18 cellular contexts compared by ENCODE assay signal in the genomic region with DNA sequence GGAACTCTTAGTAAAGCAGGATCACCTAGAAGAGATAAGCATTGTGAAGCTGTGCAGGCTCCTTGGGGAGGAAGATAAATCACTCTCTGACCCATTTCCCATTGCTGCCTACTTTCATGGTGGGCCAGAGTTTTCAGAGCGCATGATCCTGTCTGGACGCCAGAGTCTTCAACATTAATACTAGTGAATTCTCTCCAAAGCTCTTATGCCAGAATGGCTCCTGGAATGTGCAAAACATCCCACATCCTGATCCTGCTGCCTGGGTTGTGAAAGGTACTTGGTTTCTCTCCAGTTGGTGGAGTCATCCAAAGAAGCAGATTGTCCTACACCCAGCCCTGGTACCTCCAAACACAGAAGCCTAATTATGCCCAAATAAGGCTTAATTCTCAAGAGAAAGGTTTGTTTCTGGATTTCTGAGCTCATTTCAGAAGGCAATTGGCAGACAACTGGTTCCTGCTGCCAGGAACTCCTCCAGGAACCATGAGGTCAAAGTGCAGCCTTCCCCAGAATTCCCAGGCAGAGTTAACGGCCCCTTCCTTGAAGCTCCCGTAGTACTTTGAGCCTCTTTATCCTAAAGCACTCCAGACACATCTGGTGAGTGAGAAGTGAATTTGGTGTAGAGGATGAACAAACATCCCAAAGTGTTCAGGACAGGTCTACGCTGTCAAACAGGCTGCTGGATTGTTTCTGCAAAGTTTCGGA.
DNase-seq lines count a peak whose midpoint lies in the region; ATAC-seq and TF ChIP-seq lines count a peak whose summit lies in the region.
"Had no signal": no experiment of that assay in that cellular context is flagged by ENCODE, and none has a peak within 500 bp of the region (broad histone marks: within the 10 kb centered on the region; RNA-seq: fewer than 3 reads in every experiment).

No MANE protein-coding gene starts in this region.

- H3K4me1 ChIP-seq in spleen, result peaks cover 0 to 15% (median 6%) of the 10 kb centered on the region in 6 donors

- no peaks in the 10 kb centered on the region for H3K36me3 ChIP-seq in spleen

- H3K4me1 Mint-ChIP-seq in chondrocyte (ENCODE audit: low read depth), result peaks cover 17% of the 10 kb centered on the region
- H3K4me1 Mint-ChIP-seq: activated CD4-positive, alpha-beta T cell treated with anti-CD3 and anti-CD28 coated beads, Interleukin-2, amount 10 ng/mL, durations not matched to agents 7 days and 5 days; CD4-positive, CD25-positive, alpha-beta regulatory T cell; central memory CD8-positive, alpha-beta T cell had no signal

- H3K27ac Mint-ChIP-seq in chondrocyte (ENCODE audit: unreplicated experiment), result no peak overlapping the region
- H3K27ac Mint-ChIP-seq: activated CD4-positive, alpha-beta T cell treated with anti-CD3 and anti-CD28 coated beads, Interleukin-2, amount 10 ng/mL, durations not matched to agents 7 days and 5 days; T-helper 1 cell treated with Interleukin-12 subunit alpha and Interleukin-12 subunit beta and Interleukin-4 antibody, amounts not matched to agents 30 μg/mL and 1 μg/mL, for 36 hours had no signal

- H3K27me3 Mint-ChIP-seq in chondrocyte (ENCODE audit: low read depth), result peaks cover 4% of the 10 kb centered on the region

- H3K9me3 Mint-ChIP-seq in chondrocyte (ENCODE audit: low read depth), result peaks cover 3% of the 10 kb centered on the region
- H3K9me3 Mint-ChIP-seq: activated CD4-positive, alpha-beta T cell treated with anti-CD3 and anti-CD28 coated beads, Interleukin-2, amount 10 ng/mL, durations not matched to agents 7 days and 5 days; central memory CD8-positive, alpha-beta T cell; neural crest cell; T-helper 1 cell treated with Interleukin-12 subunit alpha and Interleukin-12 subunit beta and Interleukin-4 antibody, amounts not matched to agents 30 μg/mL and 1 μg/mL, for 36 hours had no signal

- H3K27me3 ChIP-seq in spleen (replicated peaks in 1 of 7), result peaks cover 0 to 13% (median 0%) of the 10 kb centered on the region in 7 donors

- H3K4me3 Mint-ChIP-seq in chondrocyte (ENCODE audit: unreplicated experiment), result no peak overlapping the region
- H3K4me3 Mint-ChIP-seq: activated CD4-positive, alpha-beta T cell treated with anti-CD3 and anti-CD28 coated beads, Interleukin-2, amount 10 ng/mL, durations not matched to agents 7 days and 5 days; CD4-positive, CD25-positive, alpha-beta regulatory T cell; central memory CD8-positive, alpha-beta T cell; neural crest cell; T-helper 1 cell treated with Interleukin-12 subunit alpha and Interleukin-12 subunit beta and Interleukin-4 antibody, amounts not matched to agents 30 μg/mL and 1 μg/mL, for 36 hours had no signal

- H3K9me3 ChIP-seq in spleen, result no peaks in the 10 kb centered on the region

- 61 to 75% (median 69%) methylated on average over 6 of the region's 6 CpGs for WGBS in spleen, 5 donors

- DNase-seq in ELF-1 (ENCODE audit: low read depth, low spot score) (peak; percentile 30), astrocyte of the hippocampus (ENCODE audit: low read depth, low spot score) (peak; percentile 76), left colon (no peak), spleen (no peak), amygdala (lab: John Stamatoyannopoulos, UW) (no peak), chondrocyte (ENCODE audit: low spot score) (no peak), G401 (ENCODE audit: low spot score) (no peak)
- DNase-seq: activated CD4-positive, alpha-beta T cell treated with anti-CD3 and anti-CD28 coated beads, Interleukin-2, amount 10 ng/mL, durations not matched to agents 7 days and 5 days; activated gamma-delta T cell; CD4-positive, CD25-positive, alpha-beta regulatory T cell; PC-3; stimulated activated CD4-positive, alpha-beta T cell treated with anti-CD3 and anti-CD28 coated beads, Interleukin-15, amount 100 ng/mL, for 24 hours had no signal

- intact Hi-C loops in left colon (cut with DNase I, micrococcal nuclease) (no loop called here), spleen (cut with DNase I; ENCODE audit: low total_unique reads) (no loop called here)

- TF ChIP-seq POLR2A in spleen (IDR thresholded peaks at IDR 0.05), result no peak

- no peaks in the 10 kb centered on the region for H3K36me3 Mint-ChIP-seq in chondrocyte (ENCODE audit: low read depth)
- H3K36me3 Mint-ChIP-seq: CD4-positive, CD25-positive, alpha-beta regulatory T cell had no signal

- ATAC-seq in left colon (peak; percentile 66), HG02571 (IDR thresholded peaks at IDR 0.05; ENCODE audit: unreplicated experiment) (no peak)
- ATAC-seq: PC-3 had no signal

- peak overlapping the region in 7 of 8 donors; percentile 4 to 70 (median 42) for H3K27ac ChIP-seq in spleen
- H3K27ac ChIP-seq: epithelial cell of prostate, HL-60 had no signal

- in situ Hi-C loops in G401 (cut with HindIII; ENCODE audit: low sequenced_read_pairs), result no loop called here

- TF ChIP-seq CTCF in spleen (IDR thresholded peaks at IDR 0.05 in 8 of 11, conservative IDR thresholded peaks at IDR 0.05 in 3 of 11) (no peak), chondrocyte (IDR thresholded peaks at IDR 0.05) (no peak)

- H3K4me3 ChIP-seq in spleen, result no peak overlapping the region

Comparison
In these comparisons a context has a peak if more than half of its experiments do, and no peak if none do; other contexts are left out.
1. DNase-seq: peak in ELF-1 (single experiment) and astrocyte of the hippocampus (single experiment); none in left colon (0 of 2), spleen (single experiment), amygdala (0 of 56), chondrocyte (single experiment) and G401 (single experiment).